13 cellular contexts compared by ENCODE assay signal in genomic region chr19:47561440-47562045, GRCh38. TPM values are rescaled to one million over a fixed set of nuclear protein-coding genes. Genes with fewer than 3 reads are reported as not detected.
"Had no signal": no experiment of that assay in that cellular context is flagged by ENCODE, and none has a peak within 500 bp of the region (broad histone marks: within the 10 kb centered on the region; RNA-seq: fewer than 3 reads in every experiment).

No MANE protein-coding gene starts in this region.

- H3K4me3 ChIP-seq: body of pancreas, right atrium auricular region, spleen had no signal

- H3K9me3 ChIP-seq: body of pancreas, right atrium auricular region had no signal

- H3K36me3 ChIP-seq: right atrium auricular region, spleen had no signal

- H3K4me1 ChIP-seq: right atrium auricular region, spleen had no signal

- ATAC-seq: body of pancreas; left lobe of liver; naive thymus-derived CD8-positive, alpha-beta T cell; stimulated activated naive CD8-positive, alpha-beta T cell treated with anti-CD3 and anti-CD28 coated beads, Interleukin-15, amount 100 ng/mL, for 72 hours had no signal

- DNase-seq: activated CD4-positive, alpha-beta T cell treated with anti-CD3 and anti-CD28 coated beads, Interleukin-2, amount 50 U/mL, for 48 hours; activated CD4-positive, CD25-positive, alpha-beta regulatory T cell treated with anti-CD3 and anti-CD28 coated beads, Interleukin-2, amount 50 U/mL, for 72 hours; activated effector memory CD4-positive, alpha-beta T cell treated with Interleukin-2 at 50 U/mL for 16 hours; activated T-cell treated with anti-CD3 and anti-CD28 coated beads, Interleukin-2, amount 50 U/mL, for 1 hour; amniotic stem cell; body of pancreas; caudate nucleus; naive thymus-derived CD8-positive, alpha-beta T cell; spleen; stimulated activated naive CD8-positive, alpha-beta T cell treated with anti-CD3 and anti-CD28 coated beads, Interleukin-15, amount 100 ng/mL, for 72 hours had no signal

RNA-seq across cellular contexts. Expression of gene ZNF541, which starts 11.4 kb away (rescaled TPM):
- total RNA-seq: mammary epithelial cell had no signal
